ENCODE assay signal across 1 cellular context in the genomic region with DNA sequence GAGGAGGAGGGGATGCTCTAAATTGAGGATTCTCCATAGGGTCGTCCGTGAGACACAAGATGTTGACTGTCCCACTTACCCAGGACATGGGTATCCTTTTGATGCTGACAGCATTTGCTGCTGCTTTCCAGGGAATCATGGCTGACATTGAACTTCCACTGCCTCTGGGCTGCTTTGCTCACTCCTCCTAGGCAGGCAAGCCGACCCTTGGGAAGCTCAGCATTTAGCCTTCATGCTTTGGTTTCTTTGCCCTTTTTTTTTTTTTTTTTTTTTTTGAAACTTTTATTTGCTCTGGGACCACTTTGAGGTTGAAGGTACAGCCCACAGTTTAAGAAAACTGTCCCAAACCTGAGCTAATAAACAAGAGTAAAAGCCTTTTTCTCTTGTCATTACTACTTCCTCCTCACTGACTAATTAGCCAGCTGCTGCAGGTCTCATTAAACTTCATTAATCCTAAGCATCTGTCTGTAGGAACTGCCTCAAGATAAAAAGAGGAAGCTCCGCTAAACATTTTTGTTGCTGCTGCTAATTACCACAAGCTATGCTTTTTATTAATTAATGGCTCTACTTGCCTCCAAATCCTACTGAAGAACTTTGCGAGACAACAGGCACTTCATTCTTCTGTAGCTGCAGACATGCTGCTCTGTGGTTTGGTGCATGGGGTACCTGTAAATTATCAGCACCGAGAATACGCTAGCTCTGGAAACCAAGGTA.
TF ChIP-seq lines count a peak whose summit lies in the region.

No MANE protein-coding gene starts in this region.

TF ChIP-seq in GM12878, 131 proteins besides CTCF, POLR2A, EP300 and RAD21 (continued from another document):
- TF ChIP-seq, protein P1, sequence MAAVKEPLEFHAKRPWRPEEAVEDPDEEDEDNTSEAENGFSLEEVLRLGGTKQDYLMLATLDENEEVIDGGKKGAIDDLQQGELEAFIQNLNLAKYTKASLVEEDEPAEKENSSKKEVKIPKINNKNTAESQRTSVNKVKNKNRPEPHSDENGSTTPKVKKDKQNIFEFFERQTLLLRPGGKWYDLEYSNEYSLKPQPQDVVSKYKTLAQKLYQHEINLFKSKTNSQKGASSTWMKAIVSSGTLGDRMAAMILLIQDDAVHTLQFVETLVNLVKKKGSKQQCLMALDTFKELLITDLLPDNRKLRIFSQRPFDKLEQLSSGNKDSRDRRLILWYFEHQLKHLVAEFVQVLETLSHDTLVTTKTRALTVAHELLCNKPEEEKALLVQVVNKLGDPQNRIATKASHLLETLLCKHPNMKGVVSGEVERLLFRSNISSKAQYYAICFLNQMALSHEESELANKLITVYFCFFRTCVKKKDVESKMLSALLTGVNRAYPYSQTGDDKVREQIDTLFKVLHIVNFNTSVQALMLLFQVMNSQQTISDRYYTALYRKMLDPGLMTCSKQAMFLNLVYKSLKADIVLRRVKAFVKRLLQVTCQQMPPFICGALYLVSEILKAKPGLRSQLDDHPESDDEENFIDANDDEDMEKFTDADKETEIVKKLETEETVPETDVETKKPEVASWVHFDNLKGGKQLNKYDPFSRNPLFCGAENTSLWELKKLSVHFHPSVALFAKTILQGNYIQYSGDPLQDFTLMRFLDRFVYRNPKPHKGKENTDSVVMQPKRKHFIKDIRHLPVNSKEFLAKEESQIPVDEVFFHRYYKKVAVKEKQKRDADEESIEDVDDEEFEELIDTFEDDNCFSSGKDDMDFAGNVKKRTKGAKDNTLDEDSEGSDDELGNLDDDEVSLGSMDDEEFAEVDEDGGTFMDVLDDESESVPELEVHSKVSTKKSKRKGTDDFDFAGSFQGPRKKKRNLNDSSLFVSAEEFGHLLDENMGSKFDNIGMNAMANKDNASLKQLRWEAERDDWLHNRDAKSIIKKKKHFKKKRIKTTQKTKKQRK (IDR thresholded peaks at IDR 0.05; ENCODE audit: low read depth, low read length), result no peak
- TF ChIP-seq GATAD2B (conservative IDR thresholded peaks at IDR 0.05; ENCODE audit: low read depth) (no peak), CREM (IDR thresholded peaks at IDR 0.05; ENCODE audit: low read depth) (no peak), FOS (IDR thresholded peaks at IDR 0.05; ENCODE audit: borderline replicate concordance, extremely low read depth, insufficient read length) (no peak), TCF7 (IDR thresholded peaks at IDR 0.05; ENCODE audit: borderline replicate concordance) (no peak), KDM1A (IDR thresholded peaks at IDR 0.05; ENCODE audit: borderline replicate concordance) (no peak), BCL11A (IDR thresholded peaks at IDR 0.05; ENCODE audit: low read depth, low read length) (peak; percentile 84), NR2F1 (conservative IDR thresholded peaks at IDR 0.05) (no peak), NR2C2 (IDR thresholded peaks at IDR 0.05; ENCODE audit: borderline replicate concordance, control insufficient read depth, insufficient read length, low read depth) (no peak), EGR1 (IDR thresholded peaks at IDR 0.05; ENCODE audit: borderline replicate concordance in 1 of 2, low read depth in 2 of 2, low read length in 2 of 2) (no peak), MXI1 (IDR thresholded peaks at IDR 0.05; ENCODE audit: low read depth, low read length) (peak; percentile 72; the same call in 1 of the 2 replicates), SUZ12 (IDR thresholded peaks at IDR 0.05; ENCODE audit: unreplicated experiment) (no peak), JUNB (IDR thresholded peaks at IDR 0.05) (no peak), PAX8 (IDR thresholded peaks at IDR 0.05) (no peak), RB1 (IDR thresholded peaks at IDR 0.05; ENCODE audit: borderline replicate concordance) (no peak), PAX5 (IDR thresholded peaks at IDR 0.05; ENCODE audit: borderline replicate concordance, low read depth, low read length) (no peak), EZH2 (IDR thresholded peaks at IDR 0.05; ENCODE audit: borderline replicate concordance, control insufficient read depth, low read depth, low read length) (no peak), ZNF24 (IDR thresholded peaks at IDR 0.05) (peak; percentile 63), ZZZ3 (IDR thresholded peaks at IDR 0.05; ENCODE audit: control insufficient read depth, insufficient read length, low read depth) (no peak), ZSCAN29 (IDR thresholded peaks at IDR 0.05) (no peak), TCF12 (IDR thresholded peaks at IDR 0.05; ENCODE audit: low read depth, low read length) (peak; percentile 62; the same call in 1 of the 2 replicates), RCOR1 (conservative IDR thresholded peaks at IDR 0.05; ENCODE audit: low read depth, low read length) (no peak), YBX1 (IDR thresholded peaks at IDR 0.05) (no peak), RBBP5 (conservative IDR thresholded peaks at IDR 0.05) (no peak), RFX5 (IDR thresholded peaks at IDR 0.05; ENCODE audit: low read depth, low read length) (no peak)
- TF ChIP-seq, protein P2, sequence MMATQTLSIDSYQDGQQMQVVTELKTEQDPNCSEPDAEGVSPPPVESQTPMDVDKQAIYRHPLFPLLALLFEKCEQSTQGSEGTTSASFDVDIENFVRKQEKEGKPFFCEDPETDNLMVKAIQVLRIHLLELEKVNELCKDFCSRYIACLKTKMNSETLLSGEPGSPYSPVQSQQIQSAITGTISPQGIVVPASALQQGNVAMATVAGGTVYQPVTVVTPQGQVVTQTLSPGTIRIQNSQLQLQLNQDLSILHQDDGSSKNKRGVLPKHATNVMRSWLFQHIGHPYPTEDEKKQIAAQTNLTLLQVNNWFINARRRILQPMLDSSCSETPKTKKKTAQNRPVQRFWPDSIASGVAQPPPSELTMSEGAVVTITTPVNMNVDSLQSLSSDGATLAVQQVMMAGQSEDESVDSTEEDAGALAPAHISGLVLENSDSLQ (IDR thresholded peaks at IDR 0.05), result no peak
- TF ChIP-seq, protein P3, sequence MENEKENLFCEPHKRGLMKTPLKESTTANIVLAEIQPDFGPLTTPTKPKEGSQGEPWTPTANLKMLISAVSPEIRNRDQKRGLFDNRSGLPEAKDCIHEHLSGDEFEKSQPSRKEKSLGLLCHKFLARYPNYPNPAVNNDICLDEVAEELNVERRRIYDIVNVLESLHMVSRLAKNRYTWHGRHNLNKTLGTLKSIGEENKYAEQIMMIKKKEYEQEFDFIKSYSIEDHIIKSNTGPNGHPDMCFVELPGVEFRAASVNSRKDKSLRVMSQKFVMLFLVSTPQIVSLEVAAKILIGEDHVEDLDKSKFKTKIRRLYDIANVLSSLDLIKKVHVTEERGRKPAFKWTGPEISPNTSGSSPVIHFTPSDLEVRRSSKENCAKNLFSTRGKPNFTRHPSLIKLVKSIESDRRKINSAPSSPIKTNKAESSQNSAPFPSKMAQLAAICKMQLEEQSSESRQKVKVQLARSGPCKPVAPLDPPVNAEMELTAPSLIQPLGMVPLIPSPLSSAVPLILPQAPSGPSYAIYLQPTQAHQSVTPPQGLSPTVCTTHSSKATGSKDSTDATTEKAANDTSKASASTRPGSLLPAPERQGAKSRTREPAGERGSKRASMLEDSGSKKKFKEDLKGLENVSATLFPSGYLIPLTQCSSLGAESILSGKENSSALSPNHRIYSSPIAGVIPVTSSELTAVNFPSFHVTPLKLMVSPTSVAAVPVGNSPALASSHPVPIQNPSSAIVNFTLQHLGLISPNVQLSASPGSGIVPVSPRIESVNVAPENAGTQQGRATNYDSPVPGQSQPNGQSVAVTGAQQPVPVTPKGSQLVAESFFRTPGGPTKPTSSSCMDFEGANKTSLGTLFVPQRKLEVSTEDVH (IDR thresholded peaks at IDR 0.05; ENCODE audit: low read depth, partially characterized antibody), result no peak
